8 cellular contexts compared by ENCODE assay signal in the genomic region with DNA sequence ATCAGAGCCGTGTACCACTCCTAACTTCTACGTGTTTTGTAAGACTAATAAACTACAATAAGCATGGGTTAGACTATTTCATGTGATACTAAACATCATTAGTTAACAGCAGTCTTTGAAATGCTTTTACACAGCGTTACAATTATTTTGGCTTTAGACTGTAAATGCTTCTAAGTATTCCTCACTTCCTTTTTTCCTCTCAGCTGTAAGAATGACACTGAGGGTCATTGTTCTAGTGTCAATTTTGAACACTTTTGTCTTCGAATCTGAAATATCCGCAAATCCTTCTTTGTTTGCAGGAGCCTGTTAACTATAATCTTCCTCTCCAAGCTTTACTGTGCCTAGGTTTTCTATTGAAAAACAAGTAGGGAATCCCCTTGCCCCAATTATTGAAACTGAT. TPM values are rescaled to one million over a fixed set of nuclear protein-coding genes. Genes with fewer than 3 reads are reported as not detected.
DNase-seq lines count a peak whose midpoint lies in the region; ATAC-seq, FAIRE-seq and TF ChIP-seq lines count a peak whose summit lies in the region.

No MANE protein-coding gene starts in this region.

- TF ChIP-seq CTCF in psoas muscle (IDR thresholded peaks at IDR 0.05) (no peak), lower leg skin (IDR thresholded peaks at IDR 0.05) (no peak)

- 15 to 26% (median 23%) methylated on average over 5 of the region's 5 CpGs for WGBS in psoas muscle, 3 donors
- WGBS in lower leg skin, 2 donors = 19 to 24% methylated on average over 5 of the region's 5 CpGs

- peaks cover 6% of the 10 kb centered on the region for H3K36me3 ChIP-seq in effector memory CD4-positive, alpha-beta T cell (ENCODE audit: control insufficient read depth, insufficient read depth, low read length)
- H3K36me3 ChIP-seq in psoas muscle (ENCODE audit: insufficient read depth in 1 of 2, low read depth in 1 of 2) = peaks cover 4 to 19% of the 10 kb centered on the region in 2 donors

- no peak overlapping the region for H3K27ac ChIP-seq in effector memory CD4-positive, alpha-beta T cell (ENCODE audit: insufficient read depth, low read length, poor library complexity, severe bottlenecking)
- peak overlapping the region; percentile 98 for H3K27ac ChIP-seq in psoas muscle

- no peak for FAIRE-seq in GM12891 (lab: Jason Lieb, UNC)

- peaks cover 20% of the 10 kb centered on the region for H3K4me1 ChIP-seq in effector memory CD4-positive, alpha-beta T cell (ENCODE audit: control insufficient read depth, insufficient read depth, low read length, poor library complexity, severe bottlenecking)
- H3K4me1 ChIP-seq in psoas muscle = peaks cover 47% of the 10 kb centered on the region

- DNase-seq in GM12891 (ENCODE audit: insufficient read length, low spot score) (no peak), NOMO-1 (lab: John Stamatoyannopoulos, UW; ENCODE audit: unreplicated experiment in 2 of 2) (peak; percentile 3 to 66), psoas muscle (no peak), SK-N-DZ (ENCODE audit: low spot score) (no peak), lower leg skin (ENCODE audit: low spot score in 2 of 2) (no peak)
- DNase-seq in effector memory CD4-positive, alpha-beta T cell = no peak
- DNase-seq in activated CD4-positive, CD25-positive, alpha-beta regulatory T cell (lab: John Stamatoyannopoulos, UW) = no peak

- intact Hi-C loops in psoas muscle (cut with DNase I) (no loop called here), lower leg skin (cut with DNase I; ENCODE audit: low total_unique reads) (no loop called here)

- H3K9me3 ChIP-seq in effector memory CD4-positive, alpha-beta T cell (ENCODE audit: control insufficient read depth, low read length) = no peaks in the 10 kb centered on the region
- H3K9me3 ChIP-seq in psoas muscle = no peaks in the 10 kb centered on the region

- TF ChIP-seq POLR2A in GM12891 (IDR thresholded peaks at IDR 0.05; ENCODE audit: low read depth, low read length) (no peak), lower leg skin (IDR thresholded peaks at IDR 0.05) (no peak)

- H3K4me3 ChIP-seq in effector memory CD4-positive, alpha-beta T cell (ENCODE audit: insufficient read depth, low read depth, low read length, poor library complexity, severe bottlenecking) = peak overlapping the region; percentile 72
- peak overlapping the region; percentile 90 for H3K4me3 ChIP-seq in psoas muscle
- no peak overlapping the region for H3K4me3 ChIP-seq in lower leg skin (ENCODE audit: low read depth, poor library complexity, severe bottlenecking)

- no peaks in the 10 kb centered on the region for H3K27me3 ChIP-seq in effector memory CD4-positive, alpha-beta T cell (replicated peaks; ENCODE audit: control insufficient read depth, insufficient read depth, low read length, poor library complexity, severe bottlenecking)
- H3K27me3 ChIP-seq in psoas muscle (ENCODE audit: insufficient read depth in 3 of 3, low read length in 2 of 3) = no peaks in the 10 kb centered on the region

- no peak for ATAC-seq in psoas muscle
- no peak for ATAC-seq in GM18498 (IDR thresholded peaks at IDR 0.05; ENCODE audit: unreplicated experiment)

TF ChIP-seq in GM12891, 5 proteins besides CTCF, POLR2A, EP300 and RAD21:
- TF ChIP-seq POU2F2 (IDR thresholded peaks at IDR 0.05; ENCODE audit: low read depth, low read length) = no peak
- no peak for TF ChIP-seq TAF1 (IDR thresholded peaks at IDR 0.05; ENCODE audit: low read depth, low read length)
- no peak for TF ChIP-seq PAX5 (IDR thresholded peaks at IDR 0.05; ENCODE audit: insufficient read depth, low read length, severe bottlenecking)
- TF ChIP-seq POLR2AphosphoS5 (IDR thresholded peaks at IDR 0.05; ENCODE audit: low read depth, low read length) = no peak
- TF ChIP-seq SPI1 (IDR thresholded peaks at IDR 0.05; ENCODE audit: low read depth, low read length) = peak; percentile 91

RNA-seq across cellular contexts. Expression of a gene that starts 1.5 kb away (rescaled TPM):
- 50.2 TPM for polyA plus RNA-seq in GM12891 (2012; ENCODE audit: low read depth, missing spikeins)
- total RNA-seq in psoas muscle = 10 to 100 TPM; 52.8 to 75.0 (median 63.6) TPM
- 10 to 100 TPM; 25.9 to 59.8 (median 34.8) TPM for polyA plus RNA-seq in psoas muscle
- polyA plus RNA-seq in SK-N-DZ (2014; cell fraction: cytosol; rRNA removed) = 107 and 108 TPM in 2 replicates
- 104 and 113 TPM in 2 replicates for polyA plus RNA-seq in SK-N-DZ (2014; cell fraction: nucleus; rRNA removed)
- total RNA-seq in lower leg skin = 10 to 100 TPM; 55.7 to 71.1 (median 57.8) TPM

RNA-seq across cellular contexts. Expression of a gene that starts 1.7 kb away (rescaled TPM):
- 21.1 TPM for polyA plus RNA-seq in GM12891 (2012; ENCODE audit: low read depth, missing spikeins)
- total RNA-seq in psoas muscle = 10 to 100 TPM; 16.5 to 18.0 (median 17.5) TPM
- polyA plus RNA-seq in psoas muscle = 10 to 100 TPM; 19.0 to 26.8 (median 26.7) TPM
- 33.9 and 38.9 TPM in 2 replicates for polyA plus RNA-seq in SK-N-DZ (2014; cell fraction: cytosol; rRNA removed)
- 28.0 and 35.9 TPM in 2 replicates for polyA plus RNA-seq in SK-N-DZ (2014; cell fraction: nucleus; rRNA removed)
- 10 to 100 TPM; 18.4 to 26.4 (median 20.2) TPM for total RNA-seq in lower leg skin

Comparison
In these comparisons a context has a peak if more than half of its experiments do, and no peak if none do; other contexts are left out.
1. DNase-seq: peak in NOMO-1 (2 of 2); none in GM12891 (single experiment), effector memory CD4-positive, alpha-beta T cell (0 of 3), psoas muscle (0 of 2), activated CD4-positive, CD25-positive, alpha-beta regulatory T cell (0 of 4), SK-N-DZ (single experiment) and lower leg skin (0 of 2).